ENCODE assay signal across 1 cellular context in the genomic region with DNA sequence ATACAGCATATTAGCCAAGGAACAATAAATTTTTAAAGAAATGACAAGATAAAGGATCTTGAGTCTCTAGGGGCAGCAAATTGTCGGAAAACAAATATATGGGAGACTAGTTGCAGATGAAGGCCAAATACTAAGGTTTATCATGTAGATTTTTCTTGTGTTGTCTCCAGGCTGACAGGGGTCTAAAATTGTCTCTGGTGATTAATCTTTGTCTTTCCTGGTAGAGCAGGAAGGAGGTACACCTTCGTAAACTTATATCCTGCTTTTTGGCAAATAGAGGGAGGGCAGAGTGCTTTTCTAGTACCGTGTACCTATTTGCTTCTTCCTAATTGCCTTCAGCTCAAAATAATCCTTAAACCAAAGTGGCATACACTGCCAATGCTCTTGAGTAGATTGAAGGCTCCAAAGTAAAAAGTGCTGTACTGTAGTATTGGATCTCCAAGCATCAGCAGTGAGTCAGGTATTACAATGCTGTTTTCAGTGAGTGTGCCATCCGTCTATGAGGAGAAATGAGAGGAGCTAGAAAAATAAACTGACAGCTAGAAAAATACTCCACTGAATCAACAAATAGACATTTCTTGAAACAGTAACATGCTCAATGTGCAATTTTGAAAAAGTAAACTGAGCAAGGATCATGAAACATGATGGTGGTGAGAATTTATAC.
TF ChIP-seq lines count a peak whose summit lies in the region.

No MANE protein-coding gene starts in this region.

TF ChIP-seq in K562, 482 proteins besides CTCF, POLR2A, EP300 and RAD21:
- no peak for TF ChIP-seq KDM1A (IDR thresholded peaks at IDR 0.05)
- TF ChIP-seq, protein P1, sequence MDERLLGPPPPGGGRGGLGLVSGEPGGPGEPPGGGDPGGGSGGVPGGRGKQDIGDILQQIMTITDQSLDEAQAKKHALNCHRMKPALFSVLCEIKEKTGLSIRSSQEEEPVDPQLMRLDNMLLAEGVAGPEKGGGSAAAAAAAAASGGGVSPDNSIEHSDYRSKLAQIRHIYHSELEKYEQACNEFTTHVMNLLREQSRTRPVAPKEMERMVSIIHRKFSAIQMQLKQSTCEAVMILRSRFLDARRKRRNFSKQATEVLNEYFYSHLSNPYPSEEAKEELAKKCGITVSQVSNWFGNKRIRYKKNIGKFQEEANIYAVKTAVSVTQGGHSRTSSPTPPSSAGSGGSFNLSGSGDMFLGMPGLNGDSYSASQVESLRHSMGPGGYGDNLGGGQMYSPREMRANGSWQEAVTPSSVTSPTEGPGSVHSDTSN (CRISPR knock-in tag; IDR thresholded peaks at IDR 0.05; ENCODE audit: low read depth) = no peak
- TF ChIP-seq, protein P1 (tag; conservative IDR thresholded peaks at IDR 0.05; ENCODE audit: low read depth) = peak; percentile 68
- TF ChIP-seq, protein P2, sequence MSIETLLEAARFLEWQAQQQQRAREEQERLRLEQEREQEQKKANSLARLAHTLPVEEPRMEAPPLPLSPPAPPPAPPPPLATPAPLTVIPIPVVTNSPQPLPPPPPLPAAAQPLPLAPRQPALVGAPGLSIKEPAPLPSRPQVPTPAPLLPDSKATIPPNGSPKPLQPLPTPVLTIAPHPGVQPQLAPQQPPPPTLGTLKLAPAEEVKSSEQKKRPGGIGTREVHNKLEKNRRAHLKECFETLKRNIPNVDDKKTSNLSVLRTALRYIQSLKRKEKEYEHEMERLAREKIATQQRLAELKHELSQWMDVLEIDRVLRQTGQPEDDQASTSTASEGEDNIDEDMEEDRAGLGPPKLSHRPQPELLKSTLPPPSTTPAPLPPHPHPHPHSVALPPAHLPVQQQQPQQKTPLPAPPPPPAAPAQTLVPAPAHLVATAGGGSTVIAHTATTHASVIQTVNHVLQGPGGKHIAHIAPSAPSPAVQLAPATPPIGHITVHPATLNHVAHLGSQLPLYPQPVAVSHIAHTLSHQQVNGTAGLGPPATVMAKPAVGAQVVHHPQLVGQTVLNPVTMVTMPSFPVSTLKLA (conservative IDR thresholded peaks at IDR 0.05) = 0 out of 4 replicates have a peak, but pooled peaks of 1 of the 2 experiments have one; percentile 5
- TF ChIP-seq CAMTA2 (CRISPR knock-in tag; conservative IDR thresholded peaks at IDR 0.05) = no peak
- TF ChIP-seq, protein P3, sequence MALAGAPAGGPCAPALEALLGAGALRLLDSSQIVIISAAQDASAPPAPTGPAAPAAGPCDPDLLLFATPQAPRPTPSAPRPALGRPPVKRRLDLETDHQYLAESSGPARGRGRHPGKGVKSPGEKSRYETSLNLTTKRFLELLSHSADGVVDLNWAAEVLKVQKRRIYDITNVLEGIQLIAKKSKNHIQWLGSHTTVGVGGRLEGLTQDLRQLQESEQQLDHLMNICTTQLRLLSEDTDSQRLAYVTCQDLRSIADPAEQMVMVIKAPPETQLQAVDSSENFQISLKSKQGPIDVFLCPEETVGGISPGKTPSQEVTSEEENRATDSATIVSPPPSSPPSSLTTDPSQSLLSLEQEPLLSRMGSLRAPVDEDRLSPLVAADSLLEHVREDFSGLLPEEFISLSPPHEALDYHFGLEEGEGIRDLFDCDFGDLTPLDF (CRISPR knock-in tag; IDR thresholded peaks at IDR 0.05) = no peak
- peak; percentile 32; the same call in 1 of the 2 replicates for TF ChIP-seq SMARCA4 (IDR thresholded peaks at IDR 0.05)
- TF ChIP-seq, protein P4, sequence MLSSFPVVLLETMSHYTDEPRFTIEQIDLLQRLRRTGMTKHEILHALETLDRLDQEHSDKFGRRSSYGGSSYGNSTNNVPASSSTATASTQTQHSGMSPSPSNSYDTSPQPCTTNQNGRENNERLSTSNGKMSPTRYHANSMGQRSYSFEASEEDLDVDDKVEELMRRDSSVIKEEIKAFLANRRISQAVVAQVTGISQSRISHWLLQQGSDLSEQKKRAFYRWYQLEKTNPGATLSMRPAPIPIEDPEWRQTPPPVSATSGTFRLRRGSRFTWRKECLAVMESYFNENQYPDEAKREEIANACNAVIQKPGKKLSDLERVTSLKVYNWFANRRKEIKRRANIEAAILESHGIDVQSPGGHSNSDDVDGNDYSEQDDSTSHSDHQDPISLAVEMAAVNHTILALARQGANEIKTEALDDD (IDR thresholded peaks at IDR 0.05) = 0 out of 2 replicates have a peak, but pooled peaks have one; percentile 30
- TF ChIP-seq POLR2B (IDR thresholded peaks at IDR 0.05; ENCODE audit: low read depth, partially characterized antibody) = peak; percentile 24
- TF ChIP-seq ZNF316 (IDR thresholded peaks at IDR 0.05) = peak; percentile 70
- peak; percentile 74 for TF ChIP-seq MEIS2 (IDR thresholded peaks at IDR 0.05; ENCODE audit: partially characterized antibody)
- TF ChIP-seq, protein P5, sequence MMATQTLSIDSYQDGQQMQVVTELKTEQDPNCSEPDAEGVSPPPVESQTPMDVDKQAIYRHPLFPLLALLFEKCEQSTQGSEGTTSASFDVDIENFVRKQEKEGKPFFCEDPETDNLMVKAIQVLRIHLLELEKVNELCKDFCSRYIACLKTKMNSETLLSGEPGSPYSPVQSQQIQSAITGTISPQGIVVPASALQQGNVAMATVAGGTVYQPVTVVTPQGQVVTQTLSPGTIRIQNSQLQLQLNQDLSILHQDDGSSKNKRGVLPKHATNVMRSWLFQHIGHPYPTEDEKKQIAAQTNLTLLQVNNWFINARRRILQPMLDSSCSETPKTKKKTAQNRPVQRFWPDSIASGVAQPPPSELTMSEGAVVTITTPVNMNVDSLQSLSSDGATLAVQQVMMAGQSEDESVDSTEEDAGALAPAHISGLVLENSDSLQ (IDR thresholded peaks at IDR 0.05) = peak; percentile 68; the same call in 1 of the 2 replicates
- TF ChIP-seq C11orf30 (IDR thresholded peaks at IDR 0.05; ENCODE audit: low read depth) = peak; percentile 33; the same call in 1 of the 2 replicates
- peak; percentile 49 for TF ChIP-seq FOSL1 (tag; conservative IDR thresholded peaks at IDR 0.05)
